In the genomic region with DNA sequence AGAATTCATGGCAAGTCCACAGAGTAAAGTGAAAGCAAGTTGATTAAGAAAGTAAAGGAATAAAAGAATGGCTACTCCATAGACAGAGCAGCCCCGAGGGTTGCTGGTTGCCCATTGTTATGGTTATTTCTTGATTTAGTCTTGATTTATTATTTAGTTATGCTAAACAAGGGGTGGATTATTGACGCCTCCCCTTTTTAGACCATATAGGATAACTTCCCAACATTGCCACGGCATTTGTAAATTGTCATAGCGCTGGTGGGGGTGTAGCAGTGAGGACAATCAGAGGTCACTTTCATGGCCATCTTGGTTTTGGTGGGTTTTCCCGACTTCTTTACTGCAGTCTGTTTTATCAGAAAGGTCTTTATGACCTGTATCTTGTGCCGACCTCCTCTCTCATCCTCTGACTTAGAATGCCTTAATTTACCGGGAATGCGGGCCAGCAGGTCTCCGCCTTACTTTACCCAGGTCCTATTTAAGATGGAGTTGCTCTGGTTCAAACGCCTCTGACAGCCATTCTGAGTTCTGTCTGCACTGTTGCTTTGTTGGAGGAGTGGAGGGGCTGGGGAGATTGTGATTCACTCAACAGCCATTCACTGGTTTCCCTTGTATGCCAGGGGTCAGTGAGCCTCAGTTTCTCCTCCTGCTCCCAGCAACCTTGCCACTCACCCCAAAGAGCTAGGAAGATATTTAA, we compare ENCODE assay signal across 1 cellular context.
TF ChIP-seq lines count a peak whose summit lies in the region.

No MANE protein-coding gene starts in this region.

TF ChIP-seq in K562, 482 proteins besides CTCF, POLR2A, EP300 and RAD21:
- TF ChIP-seq HSF4 (CRISPR knock-in tag; IDR thresholded peaks at IDR 0.05; ENCODE audit: borderline replicate concordance) (no peak), PTTG1 (tag; IDR thresholded peaks at IDR 0.05; ENCODE audit: low read depth) (peak; percentile 67), MEF2D (tag; conservative IDR thresholded peaks at IDR 0.05; ENCODE audit: low read depth) (peak; percentile 30; the same call in 1 of the 2 replicates), NR2C1 (IDR thresholded peaks at IDR 0.05) (no peak), NR2C1 (tag; IDR thresholded peaks at IDR 0.05) (0 out of 2 replicates have a peak, but pooled peaks have one; percentile 15), CEBPG (CRISPR knock-in tag; IDR thresholded peaks at IDR 0.05) (no peak), CEBPG (tag; conservative IDR thresholded peaks at IDR 0.05 in 1 of 2, IDR thresholded peaks at IDR 0.05 in 1 of 2) (no peak), TEAD2 (tag; IDR thresholded peaks at IDR 0.05) (0 out of 2 replicates have a peak, but pooled peaks have one; percentile 17), NR4A1 (CRISPR knock-in tag; IDR thresholded peaks at IDR 0.05) (no peak), NR4A1 (tag; IDR thresholded peaks at IDR 0.05) (0 out of 2 replicates have a peak, but pooled peaks have one; percentile 48), DDX20 (tag; IDR thresholded peaks at IDR 0.05; ENCODE audit: low read depth) (peak; percentile 65; the same call in 1 of the 2 replicates), PYGO2 (tag; IDR thresholded peaks at IDR 0.05) (peak; percentile 58; the same call in 1 of the 2 replicates), EHMT2 (IDR thresholded peaks at IDR 0.05) (no peak), PTRF (tag; IDR thresholded peaks at IDR 0.05) (peak; percentile 60; the same call in 1 of the 2 replicates)
- TF ChIP-seq, protein P1, sequence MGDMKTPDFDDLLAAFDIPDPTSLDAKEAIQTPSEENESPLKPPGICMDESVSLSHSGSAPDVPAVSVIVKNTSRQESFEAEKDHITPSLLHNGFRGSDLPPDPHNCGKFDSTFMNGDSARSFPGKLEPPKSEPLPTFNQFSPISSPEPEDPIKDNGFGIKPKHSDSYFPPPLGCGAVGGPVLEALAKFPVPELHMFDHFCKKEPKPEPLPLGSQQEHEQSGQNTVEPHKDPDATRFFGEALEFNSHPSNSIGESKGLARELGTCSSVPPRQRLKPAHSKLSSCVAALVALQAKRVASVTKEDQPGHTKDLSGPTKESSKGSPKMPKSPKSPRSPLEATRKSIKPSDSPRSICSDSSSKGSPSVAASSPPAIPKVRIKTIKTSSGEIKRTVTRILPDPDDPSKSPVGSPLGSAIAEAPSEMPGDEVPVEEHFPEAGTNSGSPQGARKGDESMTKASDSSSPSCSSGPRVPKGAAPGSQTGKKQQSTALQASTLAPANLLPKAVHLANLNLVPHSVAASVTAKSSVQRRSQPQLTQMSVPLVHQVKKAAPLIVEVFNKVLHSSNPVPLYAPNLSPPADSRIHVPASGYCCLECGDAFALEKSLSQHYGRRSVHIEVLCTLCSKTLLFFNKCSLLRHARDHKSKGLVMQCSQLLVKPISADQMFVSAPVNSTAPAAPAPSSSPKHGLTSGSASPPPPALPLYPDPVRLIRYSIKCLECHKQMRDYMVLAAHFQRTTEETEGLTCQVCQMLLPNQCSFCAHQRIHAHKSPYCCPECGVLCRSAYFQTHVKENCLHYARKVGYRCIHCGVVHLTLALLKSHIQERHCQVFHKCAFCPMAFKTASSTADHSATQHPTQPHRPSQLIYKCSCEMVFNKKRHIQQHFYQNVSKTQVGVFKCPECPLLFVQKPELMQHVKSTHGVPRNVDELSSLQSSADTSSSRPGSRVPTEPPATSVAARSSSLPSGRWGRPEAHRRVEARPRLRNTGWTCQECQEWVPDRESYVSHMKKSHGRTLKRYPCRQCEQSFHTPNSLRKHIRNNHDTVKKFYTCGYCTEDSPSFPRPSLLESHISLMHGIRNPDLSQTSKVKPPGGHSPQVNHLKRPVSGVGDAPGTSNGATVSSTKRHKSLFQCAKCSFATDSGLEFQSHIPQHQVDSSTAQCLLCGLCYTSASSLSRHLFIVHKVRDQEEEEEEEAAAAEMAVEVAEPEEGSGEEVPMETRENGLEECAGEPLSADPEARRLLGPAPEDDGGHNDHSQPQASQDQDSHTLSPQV (IDR thresholded peaks at IDR 0.05) = peak; percentile 76
- TF ChIP-seq, protein P2, sequence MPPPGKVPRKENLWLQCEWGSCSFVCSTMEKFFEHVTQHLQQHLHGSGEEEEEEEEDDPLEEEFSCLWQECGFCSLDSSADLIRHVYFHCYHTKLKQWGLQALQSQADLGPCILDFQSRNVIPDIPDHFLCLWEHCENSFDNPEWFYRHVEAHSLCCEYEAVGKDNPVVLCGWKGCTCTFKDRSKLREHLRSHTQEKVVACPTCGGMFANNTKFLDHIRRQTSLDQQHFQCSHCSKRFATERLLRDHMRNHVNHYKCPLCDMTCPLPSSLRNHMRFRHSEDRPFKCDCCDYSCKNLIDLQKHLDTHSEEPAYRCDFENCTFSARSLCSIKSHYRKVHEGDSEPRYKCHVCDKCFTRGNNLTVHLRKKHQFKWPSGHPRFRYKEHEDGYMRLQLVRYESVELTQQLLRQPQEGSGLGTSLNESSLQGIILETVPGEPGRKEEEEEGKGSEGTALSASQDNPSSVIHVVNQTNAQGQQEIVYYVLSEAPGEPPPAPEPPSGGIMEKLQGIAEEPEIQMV (tag; conservative IDR thresholded peaks at IDR 0.05; ENCODE audit: low read depth) = 0 out of 2 replicates have a peak, but pooled peaks have one; percentile 28
